10 cellular contexts compared by ENCODE assay signal in genomic region chr3:102529452-102529851, GRCh38.
DNase-seq lines count a peak whose midpoint lies in the region; ATAC-seq and TF ChIP-seq lines count a peak whose summit lies in the region.
"Had no signal": no experiment of that assay in that cellular context is flagged by ENCODE, and none has a peak within 500 bp of the region (broad histone marks: within the 10 kb centered on the region; RNA-seq: fewer than 3 reads in every experiment).

No MANE protein-coding gene starts in this region.

- H3K9me3 Mint-ChIP-seq in endothelial cell (ENCODE audit: unreplicated experiment), result no peaks in the 10 kb centered on the region
- H3K9me3 Mint-ChIP-seq: activated T-cell treated with anti-CD3 and anti-CD28 coated beads, Interleukin-2, amount 50 U/mL, for 72 hours had no signal

- H3K4me1 Mint-ChIP-seq in endothelial cell (ENCODE audit: unreplicated experiment), result no peaks in the 10 kb centered on the region

- peak; percentile 12 for DNase-seq in Daoy (ENCODE audit: low read depth)
- DNase-seq in NCI-H2081 (lab: John Stamatoyannopoulos, UW), result peak; percentile 18 to 66
- DNase-seq in endothelial cell (ENCODE audit: low spot score), result peak; percentile 8
- DNase-seq in myocyte (ENCODE audit: low read depth), result peak; percentile 34
- DNase-seq in activated effector memory CD4-positive, alpha-beta T cell treated with Interleukin-2 at 50 U/mL for 16 hours, result no peak
- no peak for DNase-seq in inferior parietal cortex (ENCODE audit: extremely low spot score)
- no peak for DNase-seq in superior temporal gyrus (ENCODE audit: extremely low spot score)
- DNase-seq: activated T-cell treated with anti-CD3 and anti-CD28 coated beads, Interleukin-2, amount 50 U/mL, for 72 hours; Karpas-422 had no signal

- no peak overlapping the region for H3K4me3 Mint-ChIP-seq in endothelial cell (ENCODE audit: unreplicated experiment)
- H3K4me3 Mint-ChIP-seq: activated T-cell treated with anti-CD3 and anti-CD28 coated beads, Interleukin-2, amount 50 U/mL, for 72 hours had no signal

- H3K27ac Mint-ChIP-seq in endothelial cell (ENCODE audit: unreplicated experiment), result no peak overlapping the region
- H3K27ac Mint-ChIP-seq: activated T-cell treated with anti-CD3 and anti-CD28 coated beads, Interleukin-2, amount 50 U/mL, for 72 hours had no signal

- no peak for ATAC-seq in HG03135 (IDR thresholded peaks at IDR 0.05; ENCODE audit: unreplicated experiment)
- ATAC-seq: activated T-cell treated with anti-CD3 and anti-CD28 coated beads, Interleukin-2, amount 50 U/mL, for 72 hours had no signal

- no peaks in the 10 kb centered on the region for H3K27me3 Mint-ChIP-seq in endothelial cell (ENCODE audit: unreplicated experiment)

- TF ChIP-seq CTCF in endothelial cell (IDR thresholded peaks at IDR 0.05; ENCODE audit: unreplicated experiment), result no peak

- H3K36me3 Mint-ChIP-seq in endothelial cell (ENCODE audit: low read depth, unreplicated experiment), result no peaks in the 10 kb centered on the region

Comparison
In these comparisons a context has a peak if more than half of its experiments do, and no peak if none do; other contexts are left out.
1. DNase-seq: peak in Daoy (single experiment), NCI-H2081 (2 of 2), endothelial cell (single experiment) and myocyte (single experiment); none in activated effector memory CD4-positive, alpha-beta T cell treated with Interleukin-2 at 50 U/mL for 16 hours (single experiment), inferior parietal cortex (single experiment) and superior temporal gyrus (single experiment).